ENCODE assay signal across 12 cellular contexts in genomic region chr13:106530209-106530906, GRCh38. TPM values are rescaled to one million over a fixed set of nuclear protein-coding genes. Genes with fewer than 3 reads are reported as not detected.
DNase-seq lines count a peak whose midpoint lies in the region; ATAC-seq and TF ChIP-seq lines count a peak whose summit lies in the region.
"Had no signal": no experiment of that assay in that cellular context is flagged by ENCODE, and none has a peak within 500 bp of the region (broad histone marks: within the 10 kb centered on the region; RNA-seq: fewer than 3 reads in every experiment).

No MANE protein-coding gene starts in this region.

- TF ChIP-seq CTCF in left ventricle myocardium inferior (IDR thresholded peaks at IDR 0.05; ENCODE audit: borderline replicate concordance) (no peak), endothelial cell (IDR thresholded peaks at IDR 0.05; ENCODE audit: unreplicated experiment) (no peak), CD14-positive monocyte (IDR thresholded peaks at IDR 0.05) (no peak)

- H3K36me3 ChIP-seq in left ventricle myocardium inferior: no peaks in the 10 kb centered on the region
- no peaks in the 10 kb centered on the region for H3K36me3 ChIP-seq in mucosa of rectum (ENCODE audit: control insufficient read depth in 2 of 2, insufficient read depth in 2 of 2, low read length in 2 of 2)

- no peak for DNase-seq in left ventricle myocardium inferior
- DNase-seq in Right ventricle myocardium superior: no peak
- DNase-seq in endothelial cell (ENCODE audit: low spot score): no peak
- DNase-seq in CD14-positive monocyte (ENCODE audit: low spot score): no peak
- DNase-seq in activated naive CD4-positive, alpha-beta T cell treated with anti-CD3 and anti-CD28 coated beads, Interleukin-2, amount 10 ng/mL, durations not matched to agents 7 days and 5 days: no peak
- DNase-seq in activated CD8-positive, alpha-beta memory T cell treated with anti-CD3 and anti-CD28 coated beads, Interleukin-2, amount 50 U/mL, for 48 hours: no peak
- DNase-seq: MM.1S; naive B cell; stimulated activated CD4-positive, alpha-beta T cell treated with anti-CD3 and anti-CD28 coated beads, Interleukin-2, amount 100 ng/mL, for 48 hours had no signal

- H3K4me3 Mint-ChIP-seq in endothelial cell (ENCODE audit: unreplicated experiment) (peak overlapping the region; percentile 100), CD14-positive monocyte (peak overlapping the region in 1 of 2 donors; percentile 50)
- no peak overlapping the region for H3K4me3 Mint-ChIP-seq in activated naive CD4-positive, alpha-beta T cell treated with anti-CD3 and anti-CD28 coated beads, Interleukin-2, amount 10 ng/mL, durations not matched to agents 7 days and 5 days
- H3K4me3 Mint-ChIP-seq: naive B cell had no signal

- H3K27ac ChIP-seq in left ventricle myocardium inferior (replicated peaks) (peak overlapping the region; percentile 33), mucosa of rectum (ENCODE audit: low read depth in 2 of 2, low read length in 2 of 2) (peak overlapping the region; percentile 4 to 70)

- H3K9ac ChIP-seq in mucosa of rectum (ENCODE audit: low read depth in 1 of 2, low read length in 2 of 2): peak overlapping the region; percentile 1 to 97

- no peaks in the 10 kb centered on the region for H3K9me3 Mint-ChIP-seq in endothelial cell (ENCODE audit: unreplicated experiment)
- peaks cover 0 to 8% (median 4%) of the 10 kb centered on the region in 7 donors for H3K9me3 Mint-ChIP-seq in CD14-positive monocyte
- H3K9me3 Mint-ChIP-seq in activated naive CD4-positive, alpha-beta T cell treated with anti-CD3 and anti-CD28 coated beads, Interleukin-2, amount 10 ng/mL, durations not matched to agents 7 days and 5 days: no peaks in the 10 kb centered on the region
- H3K9me3 Mint-ChIP-seq: naive B cell had no signal

- H3K4me3 ChIP-seq in left ventricle myocardium inferior (peak overlapping the region; percentile 77), mucosa of rectum (ENCODE audit: low read length in 2 of 2) (peak overlapping the region; percentile 68 to 83)

- peaks cover 63% of the 10 kb centered on the region for H3K4me1 ChIP-seq in left ventricle myocardium inferior
- H3K4me1 ChIP-seq in mucosa of rectum (ENCODE audit: control insufficient read depth in 2 of 2, insufficient read depth in 2 of 2, low read length in 2 of 2): peaks cover 7 to 38% of the 10 kb centered on the region in 2 donors

- no peaks in the 10 kb centered on the region for H3K9me3 ChIP-seq in left ventricle myocardium inferior (replicated peaks)
- no peaks in the 10 kb centered on the region for H3K9me3 ChIP-seq in mucosa of rectum (ENCODE audit: control insufficient read depth in 2 of 2, low read length in 2 of 2)

- ATAC-seq in Right ventricle myocardium superior (ENCODE audit: poor library complexity) (no peak), HG02981 (IDR thresholded peaks at IDR 0.05; ENCODE audit: unreplicated experiment) (no peak)
- ATAC-seq: HCT116 had no signal

- intact Hi-C loops in left ventricle myocardium inferior (cut with micrococcal nuclease): no loop called here
- intact Hi-C loops in Right ventricle myocardium superior (cut with DNase I): loop anchor here (10.0 kb wide), 3 partner anchors 384 to 1956 kb away; no protein-coding TSS in a partner anchor
- intact Hi-C loops in CD14-positive monocyte (cut with micrococcal nuclease): no loop called here

- H3K36me3 Mint-ChIP-seq in endothelial cell (ENCODE audit: low read depth, unreplicated experiment): peaks cover 74% of the 10 kb centered on the region
- H3K36me3 Mint-ChIP-seq in CD14-positive monocyte: peaks cover 0 to 2% of the 10 kb centered on the region in 2 donors
- H3K36me3 Mint-ChIP-seq in activated naive CD4-positive, alpha-beta T cell treated with anti-CD3 and anti-CD28 coated beads, Interleukin-2, amount 10 ng/mL, durations not matched to agents 7 days and 5 days: no peaks in the 10 kb centered on the region

- H3K27me3 Mint-ChIP-seq in endothelial cell (ENCODE audit: unreplicated experiment): peaks cover 20% of the 10 kb centered on the region
- H3K27me3 Mint-ChIP-seq in CD14-positive monocyte (ENCODE audit: low read depth in 3 of 3): peaks cover 50 to 76% (median 56%) of the 10 kb centered on the region in 3 donors
- peaks cover 58% of the 10 kb centered on the region for H3K27me3 Mint-ChIP-seq in activated naive CD4-positive, alpha-beta T cell treated with anti-CD3 and anti-CD28 coated beads, Interleukin-2, amount 10 ng/mL, durations not matched to agents 7 days and 5 days

- H3K27ac Mint-ChIP-seq in endothelial cell (ENCODE audit: unreplicated experiment) (no peak overlapping the region), CD14-positive monocyte (no peak overlapping the region)
- no peak overlapping the region for H3K27ac Mint-ChIP-seq in activated naive CD4-positive, alpha-beta T cell treated with anti-CD3 and anti-CD28 coated beads, Interleukin-2, amount 10 ng/mL, durations not matched to agents 7 days and 5 days
- H3K27ac Mint-ChIP-seq: naive B cell had no signal

- H3K4me1 Mint-ChIP-seq in endothelial cell (ENCODE audit: unreplicated experiment): peaks cover 53% of the 10 kb centered on the region
- peaks cover 19% of the 10 kb centered on the region for H3K4me1 Mint-ChIP-seq in CD14-positive monocyte
- peaks cover 15% of the 10 kb centered on the region for H3K4me1 Mint-ChIP-seq in activated naive CD4-positive, alpha-beta T cell treated with anti-CD3 and anti-CD28 coated beads, Interleukin-2, amount 10 ng/mL, durations not matched to agents 7 days and 5 days

- no peaks in the 10 kb centered on the region for H3K27me3 ChIP-seq in left ventricle myocardium inferior (ENCODE audit: low read depth)
- H3K27me3 ChIP-seq in mucosa of rectum (ENCODE audit: control insufficient read depth in 2 of 2, insufficient read depth in 2 of 2, low read length in 2 of 2): peaks cover 0 to 5% of the 10 kb centered on the region in 2 donors

- CTCF ChIA-PET in activated naive CD4-positive, alpha-beta T cell treated with anti-CD3 and anti-CD28 coated beads, Interleukin-2, amount 10 ng/mL, durations not matched to agents 7 days and 5 days (lab: Charles Lee): interaction anchor here (0.7 kb wide), 1 partner anchor 36 kb away, joined by 3 read pairs; no protein-coding TSS in a partner anchor

RNA-seq across cellular contexts. Expression of gene EFNB2, which starts 5.1 kb away (rescaled TPM):
- total RNA-seq in left ventricle myocardium inferior (10.1 TPM), Right ventricle myocardium superior (8.4 TPM), endothelial cell (ENCODE audit: unreplicated experiment) (353 TPM)
- not detected for polyA plus RNA-seq in CD14-positive monocyte

RNA-seq across cellular contexts. Expression of gene ARGLU1, which starts 37.6 kb away (rescaled TPM):
- total RNA-seq in left ventricle myocardium inferior (29.0 TPM), Right ventricle myocardium superior (25.6 TPM), endothelial cell (ENCODE audit: unreplicated experiment) (242 TPM)
- polyA plus RNA-seq in CD14-positive monocyte: 10 to 100 TPM; 22.4 to 27.2 TPM

Comparison
In these comparisons a context has a peak if more than half of its experiments do, and no peak if none do; other contexts are left out.
1. RNA of gene EFNB2, which starts 5.1 kb away (total RNA-seq): 353 TPM in endothelial cell (single experiment); 10.1 TPM in left ventricle myocardium inferior (single experiment) and 8.4 TPM in Right ventricle myocardium superior (single experiment); every median in the first group is over 10 times any median in the second.